ENCODE assay signal across 1 cellular context in genomic region chr11:102111787-102112653, GRCh38.
TF ChIP-seq lines count a peak whose summit lies in the region.

No MANE protein-coding gene starts in this region.

TF ChIP-seq in HepG2, 621 proteins besides CTCF, POLR2A, EP300 and RAD21 (continued from another document and continues in another):
- TF ChIP-seq REST (IDR thresholded peaks at IDR 0.05; ENCODE audit: borderline replicate concordance in 1 of 2, low read depth in 1 of 2, low read length in 2 of 2) (peak in 1 of 2 experiments; percentile 51; a peak in 1 of 4 replicates), XBP1 (CRISPR knock-in tag; IDR thresholded peaks at IDR 0.05) (no peak), MTA1 (CRISPR knock-in tag; IDR thresholded peaks at IDR 0.05; ENCODE audit: borderline replicate concordance) (no peak), ZNF235 (CRISPR knock-in tag; IDR thresholded peaks at IDR 0.05; ENCODE audit: borderline replicate concordance) (no peak), NONO (IDR thresholded peaks at IDR 0.05) (no peak), NONO (CRISPR knock-in tag; conservative IDR thresholded peaks at IDR 0.05) (no peak), RCOR2 (CRISPR knock-in tag; IDR thresholded peaks at IDR 0.05) (no peak), MTF1 (CRISPR knock-in tag; IDR thresholded peaks at IDR 0.05) (no peak), CCAR2 (optimal IDR thresholded peaks at IDR 0.05; ENCODE audit: low read depth, low read length) (peak; percentile 81), KAT8 (CRISPR knock-in tag; IDR thresholded peaks at IDR 0.05) (0 out of 2 replicates have a peak, but pooled peaks have one; percentile 23), GATAD1 (CRISPR knock-in tag; IDR thresholded peaks at IDR 0.05) (peak; percentile 7; the same call in 1 of the 2 replicates), SIN3A (IDR thresholded peaks at IDR 0.05; ENCODE audit: borderline replicate concordance, low read depth, low read length) (peak; percentile 10; the same call in 1 of the 2 replicates), GATA4 (IDR thresholded peaks at IDR 0.05; ENCODE audit: borderline replicate concordance, low read depth) (peak; percentile 39; the same call in 1 of the 2 replicates), ZNF296 (CRISPR knock-in tag; conservative IDR thresholded peaks at IDR 0.05) (no peak), FOXP4 (CRISPR knock-in tag; IDR thresholded peaks at IDR 0.05) (peak; percentile 78), CBX1 (IDR thresholded peaks at IDR 0.05; ENCODE audit: low read depth) (no peak), ZNF232 (CRISPR knock-in tag; IDR thresholded peaks at IDR 0.05; ENCODE audit: borderline replicate concordance) (peak; percentile 59; the same call in 1 of the 2 replicates), DNMT3B (CRISPR knock-in tag; conservative IDR thresholded peaks at IDR 0.05) (peak; percentile 81; the same call in 1 of the 2 replicates), SOX6 (IDR thresholded peaks at IDR 0.05) (no peak), SOX6 (CRISPR knock-in tag; IDR thresholded peaks at IDR 0.05) (peak; percentile 79; the same call in 1 of the 2 replicates), SMAD3 (CRISPR knock-in tag; IDR thresholded peaks at IDR 0.05) (0 out of 2 replicates have a peak, but pooled peaks have one; percentile 17), MAX (IDR thresholded peaks at IDR 0.05) (peak; percentile 59; the same call in 1 of the 2 replicates), GABPB1 (CRISPR knock-in tag; IDR thresholded peaks at IDR 0.05) (no peak), ZNF550 (CRISPR knock-in tag; IDR thresholded peaks at IDR 0.05; ENCODE audit: borderline replicate concordance) (no peak), ZNF549 (CRISPR knock-in tag; IDR thresholded peaks at IDR 0.05) (no peak), HMGXB4 (CRISPR knock-in tag; IDR thresholded peaks at IDR 0.05; ENCODE audit: borderline replicate concordance in 1 of 2, low read depth in 1 of 2) (peak in 1 of 2 experiments; percentile 12; a peak in 2 of 4 replicates), PRDM15 (CRISPR knock-in tag; IDR thresholded peaks at IDR 0.05) (no peak), MXD4 (CRISPR knock-in tag; IDR thresholded peaks at IDR 0.05) (no peak; the same call in 1 of the 2 replicates), SYNCRIP (IDR thresholded peaks at IDR 0.05; ENCODE audit: insufficient read depth, low read depth, low read length) (no peak), MEF2D (CRISPR knock-in tag; IDR thresholded peaks at IDR 0.05) (peak; percentile 67), ZBTB7B (CRISPR knock-in tag; IDR thresholded peaks at IDR 0.05) (0 out of 2 replicates have a peak, but pooled peaks have one; percentile 42), KDM4B (CRISPR knock-in tag; IDR thresholded peaks at IDR 0.05) (no peak; the same call in none of the 2 replicates), ATM (IDR thresholded peaks at IDR 0.05; ENCODE audit: borderline replicate concordance) (no peak), POLR2G (IDR thresholded peaks at IDR 0.05; ENCODE audit: low read depth, low read length) (peak; percentile 72), ZNF256 (CRISPR knock-in tag; conservative IDR thresholded peaks at IDR 0.05) (no peak), ZBTB25 (CRISPR knock-in tag; IDR thresholded peaks at IDR 0.05) (peak; percentile 55; the same call in 1 of the 2 replicates), TFAP4 (IDR thresholded peaks at IDR 0.05; ENCODE audit: borderline replicate concordance, low read depth) (peak; percentile 7; the same call in 1 of the 2 replicates), ZNF879 (CRISPR knock-in tag; IDR thresholded peaks at IDR 0.05) (no peak), BRD4 (CRISPR knock-in tag; IDR thresholded peaks at IDR 0.05) (no peak), GATAD2A (CRISPR knock-in tag; IDR thresholded peaks at IDR 0.05) (peak; percentile 51; the same call in 1 of the 2 replicates), ZBTB42 (CRISPR knock-in tag; IDR thresholded peaks at IDR 0.05) (peak; percentile 19; the same call in 1 of the 2 replicates)
- TF ChIP-seq, protein P1, sequence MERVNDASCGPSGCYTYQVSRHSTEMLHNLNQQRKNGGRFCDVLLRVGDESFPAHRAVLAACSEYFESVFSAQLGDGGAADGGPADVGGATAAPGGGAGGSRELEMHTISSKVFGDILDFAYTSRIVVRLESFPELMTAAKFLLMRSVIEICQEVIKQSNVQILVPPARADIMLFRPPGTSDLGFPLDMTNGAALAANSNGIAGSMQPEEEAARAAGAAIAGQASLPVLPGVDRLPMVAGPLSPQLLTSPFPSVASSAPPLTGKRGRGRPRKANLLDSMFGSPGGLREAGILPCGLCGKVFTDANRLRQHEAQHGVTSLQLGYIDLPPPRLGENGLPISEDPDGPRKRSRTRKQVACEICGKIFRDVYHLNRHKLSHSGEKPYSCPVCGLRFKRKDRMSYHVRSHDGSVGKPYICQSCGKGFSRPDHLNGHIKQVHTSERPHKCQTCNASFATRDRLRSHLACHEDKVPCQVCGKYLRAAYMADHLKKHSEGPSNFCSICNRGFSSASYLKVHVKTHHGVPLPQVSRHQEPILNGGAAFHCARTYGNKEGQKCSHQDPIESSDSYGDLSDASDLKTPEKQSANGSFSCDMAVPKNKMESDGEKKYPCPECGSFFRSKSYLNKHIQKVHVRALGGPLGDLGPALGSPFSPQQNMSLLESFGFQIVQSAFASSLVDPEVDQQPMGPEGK (CRISPR knock-in tag; IDR thresholded peaks at IDR 0.05), result peak; percentile 4; the same call in 1 of the 2 replicates
- TF ChIP-seq, protein P2, sequence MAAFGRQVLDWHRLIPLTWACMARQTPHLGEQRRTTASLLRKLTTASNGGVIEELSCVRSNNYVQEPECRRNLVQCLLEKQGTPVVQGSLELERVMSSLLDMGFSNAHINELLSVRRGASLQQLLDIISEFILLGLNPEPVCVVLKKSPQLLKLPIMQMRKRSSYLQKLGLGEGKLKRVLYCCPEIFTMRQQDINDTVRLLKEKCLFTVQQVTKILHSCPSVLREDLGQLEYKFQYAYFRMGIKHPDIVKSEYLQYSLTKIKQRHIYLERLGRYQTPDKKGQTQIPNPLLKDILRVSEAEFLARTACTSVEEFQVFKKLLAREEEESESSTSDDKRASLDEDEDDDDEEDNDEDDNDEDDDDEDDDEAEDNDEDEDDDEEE (CRISPR knock-in tag; IDR thresholded peaks at IDR 0.05), result no peak
- TF ChIP-seq, protein P3, sequence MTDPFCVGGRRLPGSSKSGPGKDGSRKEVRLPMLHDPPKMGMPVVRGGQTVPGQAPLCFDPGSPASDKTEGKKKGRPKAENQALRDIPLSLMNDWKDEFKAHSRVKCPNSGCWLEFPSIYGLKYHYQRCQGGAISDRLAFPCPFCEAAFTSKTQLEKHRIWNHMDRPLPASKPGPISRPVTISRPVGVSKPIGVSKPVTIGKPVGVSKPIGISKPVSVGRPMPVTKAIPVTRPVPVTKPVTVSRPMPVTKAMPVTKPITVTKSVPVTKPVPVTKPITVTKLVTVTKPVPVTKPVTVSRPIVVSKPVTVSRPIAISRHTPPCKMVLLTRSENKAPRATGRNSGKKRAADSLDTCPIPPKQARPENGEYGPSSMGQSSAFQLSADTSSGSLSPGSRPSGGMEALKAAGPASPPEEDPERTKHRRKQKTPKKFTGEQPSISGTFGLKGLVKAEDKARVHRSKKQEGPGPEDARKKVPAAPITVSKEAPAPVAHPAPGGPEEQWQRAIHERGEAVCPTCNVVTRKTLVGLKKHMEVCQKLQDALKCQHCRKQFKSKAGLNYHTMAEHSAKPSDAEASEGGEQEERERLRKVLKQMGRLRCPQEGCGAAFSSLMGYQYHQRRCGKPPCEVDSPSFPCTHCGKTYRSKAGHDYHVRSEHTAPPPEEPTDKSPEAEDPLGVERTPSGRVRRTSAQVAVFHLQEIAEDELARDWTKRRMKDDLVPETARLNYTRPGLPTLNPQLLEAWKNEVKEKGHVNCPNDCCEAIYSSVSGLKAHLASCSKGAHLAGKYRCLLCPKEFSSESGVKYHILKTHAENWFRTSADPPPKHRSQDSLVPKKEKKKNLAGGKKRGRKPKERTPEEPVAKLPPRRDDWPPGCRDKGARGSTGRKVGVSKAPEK (CRISPR knock-in tag; IDR thresholded peaks at IDR 0.05; ENCODE audit: borderline replicate concordance), result 0 out of 2 replicates have a peak, but pooled peaks have one; percentile 78
